2 cellular contexts compared by ENCODE assay signal in genomic region chr3:9669720-9670432, GRCh38.
TF ChIP-seq lines count a peak whose summit lies in the region.

No MANE protein-coding gene starts in this region.

TF ChIP-seq in liver, 16 proteins besides CTCF, POLR2A, EP300 and RAD21:
- TF ChIP-seq ZBTB33 (IDR thresholded peaks at IDR 0.05) (no peak), SP1 (IDR thresholded peaks at IDR 0.05) (peak; percentile 66), NR2F2 (IDR thresholded peaks at IDR 0.05) (peak; percentile 95), JUND (IDR thresholded peaks at IDR 0.05) (peak in 1 of 2 donors; percentile 34), MAX (IDR thresholded peaks at IDR 0.05) (no peak), YY1 (IDR thresholded peaks at IDR 0.05) (peak; percentile 76), HNF4A (conservative IDR thresholded peaks at IDR 0.05) (peak; percentile 58 to 66), REST (IDR thresholded peaks at IDR 0.05) (peak; percentile 32), GABPA (IDR thresholded peaks at IDR 0.05 in 1 of 2, conservative IDR thresholded peaks at IDR 0.05 in 1 of 2) (peak in 1 of 2 donors; percentile 34), RXRA (IDR thresholded peaks at IDR 0.05) (peak; percentile 69 to 70)
TF ChIP-seq in liver: peak in this region for 8.

TF ChIP-seq in HepG2, 621 proteins besides CTCF, POLR2A, EP300 and RAD21:
- TF ChIP-seq ZNF430 (CRISPR knock-in tag; IDR thresholded peaks at IDR 0.05), result no peak
TF ChIP-seq in HepG2: peak in this region for 0.
